Comparison of ENCODE assay signal across 8 cellular contexts in genomic region chr1:182389619-182390047, GRCh38. TPM values are rescaled to one million over a fixed set of nuclear protein-coding genes. Genes with fewer than 3 reads are reported as not detected.
DNase-seq lines count a peak whose midpoint lies in the region; ATAC-seq, FAIRE-seq and TF ChIP-seq lines count a peak whose summit lies in the region.

No MANE protein-coding gene starts in this region.

- no peaks in the 10 kb centered on the region for H3K9me3 ChIP-seq in A549

- CTCF ChIA-PET in A549 (lab: Yijun Ruan, JAX): interaction anchor here (1.4 to 1.6 kb wide), 2 partner anchors 246 to 305 kb away, joined by 4 to 8 read pairs; no protein-coding TSS in a partner anchor
- CTCF ChIA-PET in WTC11 (lab: Charles Lee): interaction anchor here (0.9 to 1.5 kb wide), 3 partner anchors 246 to 309 kb away, joined by 6 read pairs; no protein-coding TSS in a partner anchor

- no peak overlapping the region for H3K27ac ChIP-seq in A549

- ATAC-seq in A549 (no peak), GM21786 (IDR thresholded peaks at IDR 0.05; ENCODE audit: unreplicated experiment) (peak; percentile 23), WTC11 (no peak), HG02852 (IDR thresholded peaks at IDR 0.05; ENCODE audit: unreplicated experiment) (no peak)

- 88% methylated on average over 13 of the region's 13 CpGs for WGBS in A549 (ENCODE audit: missing lambda C conversion rate)

- peaks cover 5% of the 10 kb centered on the region; the same call in 1 of the 3 replicates for H3K4me1 ChIP-seq in A549

- no peak overlapping the region for H3K4me3 ChIP-seq in A549

- H3K4me1 Mint-ChIP-seq in WTC11: peaks cover 33% of the 10 kb centered on the region

- no peaks in the 10 kb centered on the region for H3K27me3 Mint-ChIP-seq in WTC11 (ENCODE audit: low read depth)

- no peaks in the 10 kb centered on the region for H3K9me3 Mint-ChIP-seq in WTC11

- FAIRE-seq in A549 (lab: Jason Lieb, UNC) (no peak), H54 (lab: Jason Lieb, UNC) (no peak)

- peak overlapping the region; percentile 93 for H3K27ac Mint-ChIP-seq in WTC11

- peak overlapping the region; percentile 75; the same call in 1 of the 3 replicates for H3K4me2 ChIP-seq in A549

- H3K4me3 Mint-ChIP-seq in WTC11: peak overlapping the region; percentile 97

- TF ChIP-seq POLR2A in A549 (IDR thresholded peaks at IDR 0.05; ENCODE audit: low read length) (no peak), H54 (IDR thresholded peaks at IDR 0.05; ENCODE audit: low read depth, low read length) (no peak)

- TF ChIP-seq RAD21 in A549 (conservative IDR thresholded peaks at IDR 0.05 in 1 of 2, IDR thresholded peaks at IDR 0.05 in 1 of 2): no peak

- TF ChIP-seq CTCF in A549 (IDR thresholded peaks at IDR 0.05) (no peak), WTC11 (IDR thresholded peaks at IDR 0.05) (no peak)

- H3K36me3 Mint-ChIP-seq in WTC11: peaks cover 62% of the 10 kb centered on the region

- DNase-seq in A549 (ENCODE audit: low read depth in 1 of 2, low spot score in 1 of 2) (no peak), WTC11 (ENCODE audit: low spot score) (no peak), globus pallidus (ENCODE audit: low spot score) (peak; percentile 72), retina (peak; percentile 31), hepatic stellate cell (ENCODE audit: low spot score) (no peak), H54 (ENCODE audit: insufficient read length, low spot score) (no peak)

- no peak for TF ChIP-seq EP300 in A549 (IDR thresholded peaks at IDR 0.05)

- POLR2A ChIA-PET in A549 (lab: Yijun Ruan, JAX) (no interaction called here), WTC11 (lab: Charles Lee) (interaction anchor here (1.2 kb wide), 1 partner anchor 305 kb away, joined by 4 read pairs; no protein-coding TSS in a partner anchor)

TF ChIP-seq in A549, 52 proteins besides CTCF, POLR2A, EP300 and RAD21 (continues in another document):
- TF ChIP-seq, protein P1, sequence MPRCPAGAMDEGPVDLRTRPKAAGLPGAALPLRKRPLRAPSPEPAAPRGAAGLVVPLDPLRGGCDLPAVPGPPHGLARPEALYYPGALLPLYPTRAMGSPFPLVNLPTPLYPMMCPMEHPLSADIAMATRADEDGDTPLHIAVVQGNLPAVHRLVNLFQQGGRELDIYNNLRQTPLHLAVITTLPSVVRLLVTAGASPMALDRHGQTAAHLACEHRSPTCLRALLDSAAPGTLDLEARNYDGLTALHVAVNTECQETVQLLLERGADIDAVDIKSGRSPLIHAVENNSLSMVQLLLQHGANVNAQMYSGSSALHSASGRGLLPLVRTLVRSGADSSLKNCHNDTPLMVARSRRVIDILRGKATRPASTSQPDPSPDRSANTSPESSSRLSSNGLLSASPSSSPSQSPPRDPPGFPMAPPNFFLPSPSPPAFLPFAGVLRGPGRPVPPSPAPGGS (IDR thresholded peaks at IDR 0.05): no peak
- TF ChIP-seq ELK1 (IDR thresholded peaks at IDR 0.05; ENCODE audit: low read depth, low read length): no peak
- TF ChIP-seq SMC3 (IDR thresholded peaks at IDR 0.05): no peak
- TF ChIP-seq HEYL (CRISPR knock-in tag; IDR thresholded peaks at IDR 0.05): no peak
- TF ChIP-seq ZNF302 (CRISPR knock-in tag; IDR thresholded peaks at IDR 0.05): no peak
- no peak for TF ChIP-seq MAZ (IDR thresholded peaks at IDR 0.05; ENCODE audit: borderline replicate concordance, low read depth, low read length)
- no peak for TF ChIP-seq NFE2L2 (conservative IDR thresholded peaks at IDR 0.05; ENCODE audit: low read length)
- TF ChIP-seq, protein P2, sequence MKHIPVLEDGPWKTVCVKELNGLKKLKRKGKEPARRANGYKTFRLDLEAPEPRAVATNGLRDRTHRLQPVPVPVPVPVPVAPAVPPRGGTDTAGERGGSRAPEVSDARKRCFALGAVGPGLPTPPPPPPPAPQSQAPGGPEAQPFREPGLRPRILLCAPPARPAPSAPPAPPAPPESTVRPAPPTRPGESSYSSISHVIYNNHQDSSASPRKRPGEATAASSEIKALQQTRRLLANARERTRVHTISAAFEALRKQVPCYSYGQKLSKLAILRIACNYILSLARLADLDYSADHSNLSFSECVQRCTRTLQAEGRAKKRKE (CRISPR knock-in tag; IDR thresholded peaks at IDR 0.05; ENCODE audit: low read depth): no peak
- no peak for TF ChIP-seq ZSCAN20 (CRISPR knock-in tag; IDR thresholded peaks at IDR 0.05)

TF ChIP-seq in WTC11, 78 proteins besides CTCF, POLR2A, EP300 and RAD21:
- no peak for TF ChIP-seq NFATC4 (CRISPR knock-in tag; IDR thresholded peaks at IDR 0.05)
- TF ChIP-seq TEAD1 (CRISPR knock-in tag; IDR thresholded peaks at IDR 0.05): no peak
- no peak for TF ChIP-seq NR1H2 (CRISPR knock-in tag; IDR thresholded peaks at IDR 0.05)
- TF ChIP-seq SMAD3 (CRISPR knock-in tag; IDR thresholded peaks at IDR 0.05; ENCODE audit: borderline replicate concordance): no peak
- no peak for TF ChIP-seq MLX (CRISPR knock-in tag; IDR thresholded peaks at IDR 0.05)
- no peak for TF ChIP-seq CDX4 (CRISPR knock-in tag; IDR thresholded peaks at IDR 0.05; ENCODE audit: borderline replicate concordance)
- TF ChIP-seq CREB1 (CRISPR knock-in tag; IDR thresholded peaks at IDR 0.05): no peak
- TF ChIP-seq ZNF416 (CRISPR knock-in tag; IDR thresholded peaks at IDR 0.05): no peak
- no peak for TF ChIP-seq OVOL2 (CRISPR knock-in tag; IDR thresholded peaks at IDR 0.05; ENCODE audit: borderline replicate concordance)
- TF ChIP-seq FOXP1 (CRISPR knock-in tag; IDR thresholded peaks at IDR 0.05; ENCODE audit: borderline replicate concordance): no peak
- TF ChIP-seq, protein P3, sequence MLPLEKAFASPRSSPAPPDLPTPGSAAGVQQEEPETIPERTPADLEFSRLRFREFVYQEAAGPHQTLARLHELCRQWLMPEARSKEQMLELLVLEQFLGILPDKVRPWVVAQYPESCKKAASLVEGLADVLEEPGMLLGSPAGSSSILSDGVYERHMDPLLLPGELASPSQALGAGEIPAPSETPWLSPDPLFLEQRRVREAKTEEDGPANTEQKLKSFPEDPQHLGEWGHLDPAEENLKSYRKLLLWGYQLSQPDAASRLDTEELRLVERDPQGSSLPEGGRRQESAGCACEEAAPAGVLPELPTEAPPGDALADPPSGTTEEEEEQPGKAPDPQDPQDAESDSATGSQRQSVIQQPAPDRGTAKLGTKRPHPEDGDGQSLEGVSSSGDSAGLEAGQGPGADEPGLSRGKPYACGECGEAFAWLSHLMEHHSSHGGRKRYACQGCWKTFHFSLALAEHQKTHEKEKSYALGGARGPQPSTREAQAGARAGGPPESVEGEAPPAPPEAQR (CRISPR knock-in tag; IDR thresholded peaks at IDR 0.05): no peak
- no peak for TF ChIP-seq ZNF396 (CRISPR knock-in tag; IDR thresholded peaks at IDR 0.05; ENCODE audit: borderline replicate concordance)
- TF ChIP-seq GRHL2 (CRISPR knock-in tag; IDR thresholded peaks at IDR 0.05; ENCODE audit: insufficient replicate concordance, severe bottlenecking): no peak

RNA-seq across cellular contexts. Expression of gene GLUL, which starts 2.0 kb away (rescaled TPM):
- polyA plus RNA-seq in A549 (2011; rRNA removed) (33.0 and 41.7 TPM in 2 replicates), A549 (2017; fragmentation: RNase III; extraction: RNeasy Plus Mini Kit Qiagen cat#74134 plus additional on column Dnase treatment) (16.3 to 26.9 TPM (median 24.2 TPM) in 3 replicates)
- 20.1 and 25.7 TPM in 2 replicates for polyA plus RNA-seq in A549 (2012; cell fraction: cytosol; rRNA removed)
- polyA plus RNA-seq in A549 (2012; cell fraction: nucleus; rRNA removed): 24.9 and 28.9 TPM in 2 replicates
- polyA minus RNA-seq in A549 (2011; rRNA and poly(A)+ RNA removed): 40.2 and 47.4 TPM in 2 replicates
- total RNA-seq in WTC11 (2021): 240 to 284 TPM (median 269 TPM) in 3 replicates

RNA-seq across cellular contexts. Expression of gene TEDDM1, which starts 10.8 kb away (rescaled TPM):
- polyA plus RNA-seq in A549 (2011; rRNA removed) (not detected in 2 replicates), A549 (2017; fragmentation: RNase III; extraction: RNeasy Plus Mini Kit Qiagen cat#74134 plus additional on column Dnase treatment) (not detected in 3 replicates)
- polyA plus RNA-seq in A549 (2012; cell fraction: cytosol; rRNA removed): not detected in 2 replicates
- polyA plus RNA-seq in A549 (2012; cell fraction: nucleus; rRNA removed): not detected in 2 replicates
- not detected in 2 replicates for polyA minus RNA-seq in A549 (2011; rRNA and poly(A)+ RNA removed)
- not detected in 3 replicates for total RNA-seq in WTC11 (2021)

Comparison
In these comparisons a context has a peak if more than half of its experiments do, and no peak if none do; other contexts are left out.
1. DNase-seq: peak in globus pallidus (single experiment) and retina (single experiment); none in A549 (0 of 2), WTC11 (single experiment), hepatic stellate cell (single experiment) and H54 (single experiment).